Comparison of ENCODE assay signal across 1 cellular context in the genomic region with DNA sequence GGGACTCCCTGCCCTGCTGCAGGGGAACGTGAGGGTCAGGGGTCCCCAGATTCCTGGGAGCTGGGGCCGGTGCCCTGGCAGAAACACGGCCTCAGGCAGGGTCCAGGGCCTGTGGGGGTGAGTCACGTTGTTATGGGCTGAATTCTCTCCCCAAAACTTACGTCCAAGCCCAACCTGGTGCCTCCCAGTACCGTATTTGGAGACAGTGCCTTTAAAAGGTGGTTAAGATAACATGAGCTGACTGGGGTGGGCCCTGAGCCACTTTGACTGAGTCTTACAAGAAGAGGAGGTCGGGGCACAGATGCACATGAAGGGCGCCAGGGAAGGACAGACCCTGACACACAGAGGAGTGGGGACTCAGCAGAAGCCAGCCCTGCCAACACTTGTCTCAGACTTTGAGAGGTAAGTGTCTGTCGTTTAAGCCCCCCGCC.
TF ChIP-seq lines count a peak whose summit lies in the region.

No MANE protein-coding gene starts in this region.

TF ChIP-seq in SK-N-SH, 30 proteins besides CTCF, POLR2A, EP300 and RAD21 (continued from another document):
- TF ChIP-seq, protein P1, sequence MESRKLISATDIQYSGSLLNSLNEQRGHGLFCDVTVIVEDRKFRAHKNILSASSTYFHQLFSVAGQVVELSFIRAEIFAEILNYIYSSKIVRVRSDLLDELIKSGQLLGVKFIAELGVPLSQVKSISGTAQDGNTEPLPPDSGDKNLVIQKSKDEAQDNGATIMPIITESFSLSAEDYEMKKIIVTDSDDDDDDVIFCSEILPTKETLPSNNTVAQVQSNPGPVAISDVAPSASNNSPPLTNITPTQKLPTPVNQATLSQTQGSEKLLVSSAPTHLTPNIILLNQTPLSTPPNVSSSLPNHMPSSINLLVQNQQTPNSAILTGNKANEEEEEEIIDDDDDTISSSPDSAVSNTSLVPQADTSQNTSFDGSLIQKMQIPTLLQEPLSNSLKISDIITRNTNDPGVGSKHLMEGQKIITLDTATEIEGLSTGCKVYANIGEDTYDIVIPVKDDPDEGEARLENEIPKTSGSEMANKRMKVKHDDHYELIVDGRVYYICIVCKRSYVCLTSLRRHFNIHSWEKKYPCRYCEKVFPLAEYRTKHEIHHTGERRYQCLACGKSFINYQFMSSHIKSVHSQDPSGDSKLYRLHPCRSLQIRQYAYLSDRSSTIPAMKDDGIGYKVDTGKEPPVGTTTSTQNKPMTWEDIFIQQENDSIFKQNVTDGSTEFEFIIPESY (IDR thresholded peaks at IDR 0.05; ENCODE audit: borderline replicate concordance, low read depth): no peak
- no peak for TF ChIP-seq EZH2phosphoT487 (IDR thresholded peaks at IDR 0.05; ENCODE audit: borderline replicate concordance, low read depth)
- TF ChIP-seq YY1 (IDR thresholded peaks at IDR 0.05; ENCODE audit: low read depth): no peak
- no peak for TF ChIP-seq MXI1 (IDR thresholded peaks at IDR 0.05; ENCODE audit: low read depth, low read length)
- no peak for TF ChIP-seq NFIC (IDR thresholded peaks at IDR 0.05; ENCODE audit: borderline replicate concordance)
- no peak for TF ChIP-seq GATA2 (CRISPR knock-in tag; IDR thresholded peaks at IDR 0.05)
- TF ChIP-seq MEF2A (IDR thresholded peaks at IDR 0.05; ENCODE audit: borderline replicate concordance, low read depth): no peak
- TF ChIP-seq NRF1 (IDR thresholded peaks at IDR 0.05; ENCODE audit: low read depth, low read length): no peak
- TF ChIP-seq RCOR1 (IDR thresholded peaks at IDR 0.05; ENCODE audit: low read length): no peak
- TF ChIP-seq RFX5 (IDR thresholded peaks at IDR 0.05; ENCODE audit: low read length): no peak
- TF ChIP-seq RXRA (IDR thresholded peaks at IDR 0.05; ENCODE audit: borderline replicate concordance, low read depth): no peak
- no peak for TF ChIP-seq GABPA (IDR thresholded peaks at IDR 0.05; ENCODE audit: low read depth)
- no peak for TF ChIP-seq MAX (IDR thresholded peaks at IDR 0.05; ENCODE audit: low read depth)
- TF ChIP-seq CHD2 (IDR thresholded peaks at IDR 0.05; ENCODE audit: low read length, partially characterized antibody): no peak
- no peak for TF ChIP-seq POLR2AphosphoS5 (IDR thresholded peaks at IDR 0.05; ENCODE audit: low read depth, low read length)
- no peak for TF ChIP-seq JUND (IDR thresholded peaks at IDR 0.05)
- TF ChIP-seq, protein P2, sequence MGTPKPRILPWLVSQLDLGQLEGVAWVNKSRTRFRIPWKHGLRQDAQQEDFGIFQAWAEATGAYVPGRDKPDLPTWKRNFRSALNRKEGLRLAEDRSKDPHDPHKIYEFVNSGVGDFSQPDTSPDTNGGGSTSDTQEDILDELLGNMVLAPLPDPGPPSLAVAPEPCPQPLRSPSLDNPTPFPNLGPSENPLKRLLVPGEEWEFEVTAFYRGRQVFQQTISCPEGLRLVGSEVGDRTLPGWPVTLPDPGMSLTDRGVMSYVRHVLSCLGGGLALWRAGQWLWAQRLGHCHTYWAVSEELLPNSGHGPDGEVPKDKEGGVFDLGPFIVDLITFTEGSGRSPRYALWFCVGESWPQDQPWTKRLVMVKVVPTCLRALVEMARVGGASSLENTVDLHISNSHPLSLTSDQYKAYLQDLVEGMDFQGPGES (IDR thresholded peaks at IDR 0.05; ENCODE audit: low read depth, low read length): no peak
- TF ChIP-seq USF1 (IDR thresholded peaks at IDR 0.05; ENCODE audit: borderline replicate concordance, low read depth): no peak
